ENCODE assay signal across 12 cellular contexts in genomic region chr14:26276757-26277156, GRCh38.
DNase-seq lines count a peak whose midpoint lies in the region; ATAC-seq and TF ChIP-seq lines count a peak whose summit lies in the region.
"Had no signal": no experiment of that assay in that cellular context is flagged by ENCODE, and none has a peak within 500 bp of the region (broad histone marks: within the 10 kb centered on the region; RNA-seq: fewer than 3 reads in every experiment).

No MANE protein-coding gene starts in this region.

- no peak overlapping the region for H3K27ac ChIP-seq in RWPE2 (ENCODE audit: poor library complexity, severe bottlenecking)
- no peak overlapping the region for H3K27ac ChIP-seq in right cardiac atrium (ENCODE audit: low read length)
- H3K27ac ChIP-seq: Peyer's patch had no signal

- ATAC-seq in RWPE2 (ENCODE audit: low read depth) (0 out of 3 replicates have a peak, but pooled peaks have one; percentile 27), right cardiac atrium (no peak), left cardiac atrium (no peak)
- ATAC-seq: activated CD4-positive, alpha-beta T cell treated with anti-CD3 and anti-CD28 coated beads for 36 hours had no signal

- no peaks in the 10 kb centered on the region for H3K36me3 ChIP-seq in RWPE2 (ENCODE audit: low read depth)
- H3K36me3 ChIP-seq: Peyer's patch had no signal

- in situ Hi-C loops in ACHN (cut with HindIII; ENCODE audit: low pct_ligation_motif_present, low pct_unique_long_range_greater_than_20kb, low sequenced_read_pairs) (no loop called here), GM13977 (cut with MboI; ENCODE audit: low pct_unique_long_range_greater_than_20kb, low sequenced_read_pairs, unreplicated experiment) (no loop called here)

- DNase-seq in ACHN (peak; percentile 31), Kasumi-1 (lab: John Stamatoyannopoulos, UW) (peak; percentile 2 to 17), RWPE2 (ENCODE audit: low spot score) (no peak), fibroblast of mammary gland (ENCODE audit: low read depth) (peak; percentile 22), SKM-1 (lab: John Stamatoyannopoulos, UW; ENCODE audit: unreplicated experiment) (no peak), right cardiac atrium (no peak), GM13977 (ENCODE audit: low spot score) (no peak), left cardiac atrium (no peak)
- DNase-seq: activated CD4-positive, alpha-beta T cell treated with anti-CD3 and anti-CD28 coated beads for 36 hours; activated naive CD4-positive, alpha-beta T cell; KG1; Peyer's patch had no signal

- no peaks in the 10 kb centered on the region for H3K27me3 ChIP-seq in RWPE2 (ENCODE audit: insufficient read depth, poor library complexity, severe bottlenecking)
- H3K27me3 ChIP-seq in right cardiac atrium (ENCODE audit: control insufficient read depth, insufficient read depth) = no peaks in the 10 kb centered on the region
- H3K27me3 ChIP-seq: Peyer's patch had no signal

- TF ChIP-seq CTCF in RWPE2 (IDR thresholded peaks at IDR 0.05; ENCODE audit: poor library complexity, severe bottlenecking) (peak; percentile 35), fibroblast of mammary gland (conservative IDR thresholded peaks at IDR 0.05; ENCODE audit: control insufficient read depth, insufficient read depth, low read depth, low read length) (peak; percentile 44), GM13977 (IDR thresholded peaks at IDR 0.05; ENCODE audit: extremely low read depth, insufficient read depth, missing control alignments) (no peak)

- H3K4me3 ChIP-seq in RWPE2 (ENCODE audit: severe bottlenecking) (no peak overlapping the region), fibroblast of mammary gland (ENCODE audit: control insufficient read depth, low read depth, low read length) (no peak overlapping the region), right cardiac atrium (ENCODE audit: low read length) (no peak overlapping the region)
- H3K4me3 ChIP-seq: Peyer's patch had no signal

- H3K4me1 ChIP-seq in RWPE2 (ENCODE audit: insufficient read depth, poor library complexity, severe bottlenecking) = no peaks in the 10 kb centered on the region
- H3K4me1 ChIP-seq in right cardiac atrium (ENCODE audit: control insufficient read depth, insufficient read depth, low read length) = no peaks in the 10 kb centered on the region
- H3K4me1 ChIP-seq: Peyer's patch had no signal

- H3K9me3 ChIP-seq in RWPE2 (ENCODE audit: severe bottlenecking) (no peaks in the 10 kb centered on the region), right cardiac atrium (ENCODE audit: control insufficient read depth, low read length) (no peaks in the 10 kb centered on the region)
- H3K9me3 ChIP-seq: Peyer's patch had no signal

- intact Hi-C loops in right cardiac atrium (cut with DNase I) (no loop called here), left cardiac atrium (cut with DNase I) (no loop called here)

- WGBS in right cardiac atrium = 79% methylated on average over 2 of the region's 2 CpGs

Comparison
In these comparisons a context has a peak if more than half of its experiments do, and no peak if none do; other contexts are left out.
1. DNase-seq: peak in ACHN (single experiment), Kasumi-1 (2 of 2) and fibroblast of mammary gland (single experiment); none in RWPE2 (single experiment), SKM-1 (single experiment), right cardiac atrium (0 of 3), GM13977 (single experiment) and left cardiac atrium (single experiment).